ENCODE assay signal across 31 cellular contexts in genomic region chr2:104841694-104842093, GRCh38. TPM values are rescaled to one million over a fixed set of nuclear protein-coding genes. Genes with fewer than 3 reads are reported as not detected.
DNase-seq lines count a peak whose midpoint lies in the region; ATAC-seq and TF ChIP-seq lines count a peak whose summit lies in the region.
"Had no signal": no experiment of that assay in that cellular context is flagged by ENCODE, and none has a peak within 500 bp of the region (broad histone marks: within the 10 kb centered on the region; RNA-seq: fewer than 3 reads in every experiment).

No MANE protein-coding gene starts in this region.

- H3K36me3 Mint-ChIP-seq in activated T-cell treated with anti-CD3 and anti-CD28 coated beads, Interleukin-2, amount 50 U/mL, for 72 hours (ENCODE audit: insufficient read depth in 2 of 2), result peaks cover 1 to 2% of the 10 kb centered on the region in 2 donors
- no peaks in the 10 kb centered on the region for H3K36me3 Mint-ChIP-seq in activated T-cell treated with anti-CD3 and anti-CD28 coated beads, Interleukin-2, amount 50 U/mL, for 24 hours (ENCODE audit: low read depth)
- H3K36me3 Mint-ChIP-seq in glutamatergic neuron (ENCODE audit: unreplicated experiment) (no peaks in the 10 kb centered on the region), neural progenitor cell (peaks cover 10% of the 10 kb centered on the region)

- no peak overlapping the region for H3K27ac ChIP-seq in neural progenitor cell
- H3K27ac ChIP-seq in temporal lobe (ENCODE audit: low read depth, low read length), result peak overlapping the region; percentile 92
- H3K27ac ChIP-seq: gastrocnemius medialis, Peyer's patch, uterus, VCaP had no signal

- H3K4me2 ChIP-seq in neural progenitor cell, result peak overlapping the region; percentile 87

- H3F3A ChIP-seq in neural progenitor cell (ENCODE audit: low read depth), result peaks cover 38% of the 10 kb centered on the region

- no peak overlapping the region for H3K27ac Mint-ChIP-seq in activated T-cell treated with anti-CD3 and anti-CD28 coated beads, Interleukin-2, amount 50 U/mL, for 72 hours
- no peak overlapping the region for H3K27ac Mint-ChIP-seq in activated T-cell treated with anti-CD3 and anti-CD28 coated beads, Interleukin-2, amount 50 U/mL, for 24 hours
- H3K27ac Mint-ChIP-seq in glutamatergic neuron (ENCODE audit: unreplicated experiment), result peak overlapping the region; percentile 66
- peak overlapping the region; percentile 97 for H3K27ac Mint-ChIP-seq in neural progenitor cell
- H3K27ac Mint-ChIP-seq: CD14-positive monocyte had no signal

- no peak for TF ChIP-seq CTCF in glutamatergic neuron (IDR thresholded peaks at IDR 0.05; ENCODE audit: partially characterized antibody, unreplicated experiment)
- TF ChIP-seq CTCF in neural progenitor cell (IDR thresholded peaks at IDR 0.05), result no peak

- H3K27me3 ChIP-seq in neural progenitor cell, result peaks cover 78% of the 10 kb centered on the region

- H3K36me3 ChIP-seq in neural progenitor cell, result no peaks in the 10 kb centered on the region
- H3K36me3 ChIP-seq: gastrocnemius medialis, HAP-1, Peyer's patch, thoracic aorta, uterus had no signal

- no peak overlapping the region for H2AFZ ChIP-seq in neural progenitor cell (replicated peaks)

- H3K4me1 Mint-ChIP-seq in activated T-cell treated with anti-CD3 and anti-CD28 coated beads, Interleukin-2, amount 50 U/mL, for 72 hours (ENCODE audit: low read depth), result peaks cover 19% of the 10 kb centered on the region
- peaks cover 13% of the 10 kb centered on the region for H3K4me1 Mint-ChIP-seq in activated T-cell treated with anti-CD3 and anti-CD28 coated beads, Interleukin-2, amount 50 U/mL, for 24 hours (ENCODE audit: low read depth)
- H3K4me1 Mint-ChIP-seq in glutamatergic neuron (ENCODE audit: low read depth, unreplicated experiment), result peaks cover 7% of the 10 kb centered on the region
- peaks cover 46% of the 10 kb centered on the region for H3K4me1 Mint-ChIP-seq in neural progenitor cell

- H3K4me3 ChIP-seq in neural progenitor cell, result no peak overlapping the region
- H3K4me3 ChIP-seq: HAP-1, Peyer's patch, thoracic aorta, uterus had no signal

- peak overlapping the region; percentile 36 to 42 for H3K4me3 Mint-ChIP-seq in activated T-cell treated with anti-CD3 and anti-CD28 coated beads, Interleukin-2, amount 50 U/mL, for 72 hours
- no peak overlapping the region for H3K4me3 Mint-ChIP-seq in activated T-cell treated with anti-CD3 and anti-CD28 coated beads, Interleukin-2, amount 50 U/mL, for 24 hours
- H3K4me3 Mint-ChIP-seq in glutamatergic neuron (ENCODE audit: unreplicated experiment), result peak overlapping the region; percentile 91
- peak overlapping the region; percentile 94 for H3K4me3 Mint-ChIP-seq in neural progenitor cell

- peaks cover 17% of the 10 kb centered on the region for H3K4me1 ChIP-seq in neural progenitor cell
- H3K4me1 ChIP-seq: Caco-2 had no signal

- H3K27me3 Mint-ChIP-seq in activated T-cell treated with anti-CD3 and anti-CD28 coated beads, Interleukin-2, amount 50 U/mL, for 72 hours (ENCODE audit: low read depth), result peaks cover 57% of the 10 kb centered on the region
- H3K27me3 Mint-ChIP-seq in activated T-cell treated with anti-CD3 and anti-CD28 coated beads, Interleukin-2, amount 50 U/mL, for 24 hours, result peaks cover 61% of the 10 kb centered on the region
- peaks cover 24% of the 10 kb centered on the region for H3K27me3 Mint-ChIP-seq in glutamatergic neuron (ENCODE audit: unreplicated experiment)
- H3K27me3 Mint-ChIP-seq in neural progenitor cell (ENCODE audit: insufficient read depth, low read depth), result peaks cover 18% of the 10 kb centered on the region

- no peaks in the 10 kb centered on the region for H3K79me2 ChIP-seq in neural progenitor cell (ENCODE audit: low read depth)

- DNase-seq in activated T-cell treated with anti-CD3 and anti-CD28 coated beads, Interleukin-2, amount 50 U/mL, for 72 hours, result no peak
- DNase-seq in activated T-cell treated with anti-CD3 and anti-CD28 coated beads, Interleukin-2, amount 50 U/mL, for 24 hours, result no peak
- DNase-seq in glutamatergic neuron (no peak), neural progenitor cell (ENCODE audit: low spot score) (no peak), NOMO-1 treated with dmso at 0.1 percent for 144 hours (lab: John Stamatoyannopoulos, UW; ENCODE audit: unreplicated experiment) (no peak), NCI-H146 (lab: John Stamatoyannopoulos, UW) (no peak)
- DNase-seq: 8988T; activated CD4-positive, alpha-beta T cell treated with anti-CD3 and anti-CD28 coated beads for 4 hours; activated gamma-delta T cell; activated T-cell treated with anti-CD3 and anti-CD28 coated beads for 4 hours; Caco-2; central memory CD4-positive, alpha-beta T cell; gastrocnemius medialis; left ventricle myocardium superior; NCI-H1436 treated with DMSO at 0.1 percent for 48 hours; NCI-H446; NCI-H774; Peyer's patch; SIG-M5; stimulated activated naive CD4-positive, alpha-beta T cell treated with Interleukin-2 at 50 U/mL for 16 hours; T-helper 9 cell; uterus had no signal

- H3K9me3 ChIP-seq in neural progenitor cell (ENCODE audit: low read depth), result no peaks in the 10 kb centered on the region
- H3K9me3 ChIP-seq: Caco-2, gastrocnemius medialis, HAP-1, Peyer's patch, thoracic aorta, uterus had no signal

- no peak overlapping the region for H3K9ac ChIP-seq in neural progenitor cell

- no peak for ATAC-seq in activated T-cell treated with anti-CD3 and anti-CD28 coated beads, Interleukin-2, amount 50 U/mL, for 72 hours (replicated peaks in 1 of 2)
- no peak for ATAC-seq in HG03439 (IDR thresholded peaks at IDR 0.05; ENCODE audit: unreplicated experiment)
- ATAC-seq: gastrocnemius medialis, left ventricle myocardium superior had no signal

- H4K20me1 ChIP-seq in neural progenitor cell (ENCODE audit: low read depth), result peaks cover 6% of the 10 kb centered on the region

- no peaks in the 10 kb centered on the region for H3K9me3 Mint-ChIP-seq in activated T-cell treated with anti-CD3 and anti-CD28 coated beads, Interleukin-2, amount 50 U/mL, for 72 hours
- H3K9me3 Mint-ChIP-seq in activated T-cell treated with anti-CD3 and anti-CD28 coated beads, Interleukin-2, amount 50 U/mL, for 24 hours, result no peaks in the 10 kb centered on the region
- H3K9me3 Mint-ChIP-seq in glutamatergic neuron (ENCODE audit: unreplicated experiment) (peaks cover 19% of the 10 kb centered on the region), neural progenitor cell (no peaks in the 10 kb centered on the region)

RNA-seq across cellular contexts. Expression of gene POU3F3, which starts 12.2 kb away (rescaled TPM):
- total RNA-seq in activated T-cell treated with anti-CD3 and anti-CD28 coated beads, Interleukin-2, amount 50 U/mL, for 72 hours, result not detected
- total RNA-seq in glutamatergic neuron (ENCODE audit: unreplicated experiment), result 0.54 TPM
- total RNA-seq in neural progenitor cell (ENCODE audit: low replicate concordance), result 0.25 TPM in 1 of 2 replicates, not detected in the other
- 230 TPM for total RNA-seq in temporal lobe
- total RNA-seq: Caco-2, endothelial cell of umbilical vein, fibroblast of lung, gastrocnemius medialis, left ventricle myocardium superior, LHCN-M2 had no signal

Comparison
In these comparisons a context has a peak if more than half of its experiments do, and no peak if none do; other contexts are left out.
1. H3K27ac Mint-ChIP-seq: peak in glutamatergic neuron (single experiment) and neural progenitor cell (single experiment); none in activated T-cell treated with anti-CD3 and anti-CD28 coated beads, Interleukin-2, amount 50 U/mL, for 72 hours (single experiment) and activated T-cell treated with anti-CD3 and anti-CD28 coated beads, Interleukin-2, amount 50 U/mL, for 24 hours (single experiment).
2. RNA of gene POU3F3, which starts 12.2 kb away (total RNA-seq): 230 TPM in temporal lobe (single experiment); 0.54 TPM in glutamatergic neuron (single experiment), not detected in activated T-cell treated with anti-CD3 and anti-CD28 coated beads, Interleukin-2, amount 50 U/mL, for 72 hours and 0.25 TPM in neural progenitor cell; every median in the first group is over 100 times any median in the second.